ENCODE assay signal across 9 cellular contexts in genomic region chr20:36835025-36835424, GRCh38. TPM values are rescaled to one million over a fixed set of nuclear protein-coding genes. Genes with fewer than 3 reads are reported as not detected.
DNase-seq lines count a peak whose midpoint lies in the region; ATAC-seq and TF ChIP-seq lines count a peak whose summit lies in the region.
"Had no signal": no experiment of that assay in that cellular context is flagged by ENCODE, and none has a peak within 500 bp of the region (broad histone marks: within the 10 kb centered on the region; RNA-seq: fewer than 3 reads in every experiment).

No MANE protein-coding gene starts in this region.

- H2AFZ ChIP-seq in fibroblast of lung (ENCODE audit: low read length) (no peak overlapping the region), smooth muscle cell (ENCODE audit: low read depth) (no peak overlapping the region)

- H3K4me3 Mint-ChIP-seq in HFFc6 (no peak overlapping the region; the same call in 1 of the 2 replicates), T-helper 17 cell (peak overlapping the region; percentile 84)

- H3K4me1 ChIP-seq in fibroblast of lung (ENCODE audit: control insufficient read depth, extremely low read depth, insufficient read depth, low read length), result peaks cover 51% of the 10 kb centered on the region
- peaks cover 6% of the 10 kb centered on the region for H3K4me1 ChIP-seq in smooth muscle cell (ENCODE audit: low read depth)

- ATAC-seq in T-helper 17 cell (no peak), HG02623 (IDR thresholded peaks at IDR 0.05; ENCODE audit: unreplicated experiment) (no peak)

- no peak for DNase-seq in HFFc6
- DNase-seq in T-helper 17 cell, result no peak
- no peak for DNase-seq in fibroblast of lung (ENCODE audit: low read depth in 2 of 2)
- no peak for DNase-seq in smooth muscle cell (lab: John Stamatoyannopoulos, UW; ENCODE audit: unreplicated experiment)
- DNase-seq in glomerular visceral epithelial cell (ENCODE audit: extremely low spot score), result no peak
- DNase-seq in activated CD4-positive, CD25-positive, alpha-beta regulatory T cell treated with anti-CD3 and anti-CD28 coated beads, Interleukin-2, amount 50 U/mL, for 72 hours, result no peak
- no peak for DNase-seq in mucosa of gallbladder (ENCODE audit: low spot score)

- 91% methylated on average over 5 of the region's 5 CpGs for WGBS in smooth muscle cell (ENCODE audit: low lambda C conversion rate)

- H3K36me3 Mint-ChIP-seq in HFFc6 (ENCODE audit: low read depth) (no peaks in the 10 kb centered on the region; the same call in 1 of the 2 replicates), T-helper 17 cell (ENCODE audit: low read depth) (no peaks in the 10 kb centered on the region)

- H3K27me3 ChIP-seq in fibroblast of lung (ENCODE audit: control insufficient read depth, insufficient read depth, low read length) (no peaks in the 10 kb centered on the region), smooth muscle cell (ENCODE audit: low read depth) (no peaks in the 10 kb centered on the region)

- H3K4me1 Mint-ChIP-seq in HFFc6 (ENCODE audit: low read depth), result peaks cover 66% of the 10 kb centered on the region
- H3K4me1 Mint-ChIP-seq in T-helper 17 cell, result peaks cover 9% of the 10 kb centered on the region

- peak overlapping the region; percentile 59 for H3K9ac ChIP-seq in fibroblast of lung (ENCODE audit: insufficient read depth, low read length)
- H3K9ac ChIP-seq in smooth muscle cell (ENCODE audit: low read depth), result peak overlapping the region; percentile 20

- peaks cover 14% of the 10 kb centered on the region for H3K36me3 ChIP-seq in fibroblast of lung (ENCODE audit: control insufficient read depth, insufficient read depth, low read length)
- H3K36me3 ChIP-seq in smooth muscle cell (ENCODE audit: low read depth), result no peaks in the 10 kb centered on the region

- H3K9me3 Mint-ChIP-seq in HFFc6, result no peaks in the 10 kb centered on the region

- H3K27ac ChIP-seq in fibroblast of lung (ENCODE audit: insufficient read depth, low read length) (peak overlapping the region; percentile 94), smooth muscle cell (ENCODE audit: low read depth) (peak overlapping the region; percentile 60)

- H3K27me3 Mint-ChIP-seq in HFFc6 (ENCODE audit: insufficient read depth) (peaks cover 3% of the 10 kb centered on the region), T-helper 17 cell (no peaks in the 10 kb centered on the region)

- TF ChIP-seq CTCF in HFFc6 (IDR thresholded peaks at IDR 0.05) (no peak), fibroblast of lung (conservative IDR thresholded peaks at IDR 0.05 in 1 of 2, IDR thresholded peaks at IDR 0.05 in 1 of 2; ENCODE audit: low read depth in 1 of 2, low read length in 2 of 2) (no peak), smooth muscle cell (IDR thresholded peaks at IDR 0.05; ENCODE audit: borderline replicate concordance, insufficient read depth, poor library complexity, severe bottlenecking) (no peak)

- H3K4me2 ChIP-seq in fibroblast of lung (ENCODE audit: extremely low read depth, insufficient read depth, low read length), result peak overlapping the region; percentile 75
- peak overlapping the region; percentile 73 for H3K4me2 ChIP-seq in smooth muscle cell

- peaks cover 42% of the 10 kb centered on the region for H3K79me2 ChIP-seq in fibroblast of lung (ENCODE audit: control insufficient read depth, insufficient read depth, low read length)
- no peaks in the 10 kb centered on the region for H3K79me2 ChIP-seq in smooth muscle cell (ENCODE audit: low read depth)

- H3K9me3 ChIP-seq in T-helper 17 cell (ENCODE audit: control insufficient read depth, low read length, poor library complexity, severe bottlenecking) (no peaks in the 10 kb centered on the region), fibroblast of lung (ENCODE audit: control insufficient read depth, insufficient read depth, low read depth, low read length) (no peaks in the 10 kb centered on the region), smooth muscle cell (replicated peaks; ENCODE audit: low read depth) (no peaks in the 10 kb centered on the region)

- H4K20me1 ChIP-seq in fibroblast of lung (ENCODE audit: control insufficient read depth, extremely low read depth, insufficient read depth, low read length) (no peaks in the 10 kb centered on the region), smooth muscle cell (ENCODE audit: low read depth) (peaks cover 31% of the 10 kb centered on the region)

- peak overlapping the region; percentile 80 for H3K27ac Mint-ChIP-seq in HFFc6
- H3K27ac Mint-ChIP-seq in T-helper 17 cell, result no peak overlapping the region

- H3F3A ChIP-seq in smooth muscle cell (ENCODE audit: low read depth), result no peaks in the 10 kb centered on the region

- peak overlapping the region in 1 of 4 experiments; percentile 10 for H3K4me3 ChIP-seq in fibroblast of lung (replicated peaks in 1 of 4; ENCODE audit: control extremely low read depth in 1 of 4, insufficient read depth in 1 of 4, low read depth in 3 of 4, low read length in 4 of 4)
- H3K4me3 ChIP-seq in smooth muscle cell, result no peak overlapping the region

RNA-seq across cellular contexts. Expression of gene TLDC2, which starts 40.9 kb away (rescaled TPM):
- under 1 TPM; 0.17 to 0.55 (median 0.39) TPM for total RNA-seq in HFFc6 (2021; fragmentation: NEBNext Ultra II Directional; extraction: Animal tissue kit (Norgen Biotek cat#: 25700))
- total RNA-seq in T-helper 17 cell, result not detected
- under 0.01 TPM in 1 of 2 replicates, not detected in the other for total RNA-seq in fibroblast of lung
- polyA plus RNA-seq in fibroblast of lung, result 0.09 TPM in 2 replicates
- polyA plus RNA-seq in fibroblast of lung (2012), result 0.06 TPM in 1 of 2 replicates, not detected in the other
- polyA minus RNA-seq in fibroblast of lung (ENCODE audit: low replicate concordance), result not detected in 2 replicates
- not detected in 2 replicates for total RNA-seq in smooth muscle cell
- not detected in 2 replicates for polyA plus RNA-seq in smooth muscle cell
- total RNA-seq in mucosa of gallbladder, result 9.7 TPM
- total RNA-seq: RPMI7951 had no signal
